8 cellular contexts compared by ENCODE assay signal in genomic region chr10:125896088-125896934, GRCh38. TPM values are rescaled to one million over a fixed set of nuclear protein-coding genes. Genes with fewer than 3 reads are reported as not detected.
A peak's percentile ranks its signal among the peaks of the same experiment; 100 is the strongest.
DNase-seq lines count a peak whose midpoint lies in the region; ATAC-seq lines count a peak whose summit lies in the region.
"Not testable (repeated sequence)": the region's sequence is repeated elsewhere in the genome, so short reads cannot be mapped to it uniquely, and the experiment has no call there.

Gene FANK1 (plus strand): TSS chr10:125896564. CDS start chr10:125896643, 79 bp downstream.

- H3K4me3 ChIP-seq in HUES6 (ENCODE audit: low read depth, low read length), result peak within 1 kb of the TSS; percentile 68
- H3K4me3 ChIP-seq in muscle layer of colon (ENCODE audit: low read depth in 1 of 2, low read length in 2 of 2), result peak within 1 kb of the TSS; percentile 66 to 74

- peak within 1 kb of the TSS; percentile 76 for H3K9ac ChIP-seq in HUES6 (ENCODE audit: low read length)
- not testable (repeated sequence) for H3K9ac ChIP-seq in muscle layer of colon (ENCODE audit: low read length)

- H3K36me3 Mint-ChIP-seq in activated T-helper 1 cell treated with anti-CD3 and anti-CD28 coated beads, Interleukin-12 subunit alpha, Interleukin-12 subunit beta, Interleukin-2, Interleukin-4 antibody, amounts not matched to agents 30 ng/mL and 10 ng/mL and 1 ng/mL, durations not matched to agents 14 hours and 24 hours and 36 hours (ENCODE audit: low read depth), result not testable (repeated sequence)

- H3K9me3 Mint-ChIP-seq in activated T-helper 1 cell treated with anti-CD3 and anti-CD28 coated beads, Interleukin-12 subunit alpha, Interleukin-12 subunit beta, Interleukin-2, Interleukin-4 antibody, amounts not matched to agents 30 ng/mL and 10 ng/mL and 1 ng/mL, durations not matched to agents 14 hours and 24 hours and 36 hours, result not testable (repeated sequence)

- H3K4me1 ChIP-seq in HUES6 (ENCODE audit: control insufficient read depth, insufficient read depth, low read length), result peaks cover 18% of the 10 kb centered on the region
- not testable (repeated sequence) for H3K4me1 ChIP-seq in muscle layer of colon (ENCODE audit: insufficient read depth, low read length)

- H3K27me3 Mint-ChIP-seq in activated T-helper 1 cell treated with anti-CD3 and anti-CD28 coated beads, Interleukin-12 subunit alpha, Interleukin-12 subunit beta, Interleukin-2, Interleukin-4 antibody, amounts not matched to agents 30 ng/mL and 10 ng/mL and 1 ng/mL, durations not matched to agents 14 hours and 24 hours and 36 hours (ENCODE audit: insufficient read depth), result peaks cover 40% of the 10 kb centered on the region

- H3K4me3 Mint-ChIP-seq in activated T-helper 1 cell treated with anti-CD3 and anti-CD28 coated beads, Interleukin-12 subunit alpha, Interleukin-12 subunit beta, Interleukin-2, Interleukin-4 antibody, amounts not matched to agents 30 ng/mL and 10 ng/mL and 1 ng/mL, durations not matched to agents 14 hours and 24 hours and 36 hours, result peak within 1 kb of the TSS; percentile 89

- not testable (repeated sequence) for H3K27me3 ChIP-seq in HUES6 (ENCODE audit: control insufficient read depth, insufficient read depth, low read length); muscle layer of colon (ENCODE audit: control insufficient read depth in 1 of 2, insufficient read depth in 2 of 2, low read length in 2 of 2)

- H3K4me1 Mint-ChIP-seq in activated T-helper 1 cell treated with anti-CD3 and anti-CD28 coated beads, Interleukin-12 subunit alpha, Interleukin-12 subunit beta, Interleukin-2, Interleukin-4 antibody, amounts not matched to agents 30 ng/mL and 10 ng/mL and 1 ng/mL, durations not matched to agents 14 hours and 24 hours and 36 hours (ENCODE audit: low read depth), result peaks cover 16% of the 10 kb centered on the region

- H3K36me3 ChIP-seq in HUES6 (ENCODE audit: control insufficient read depth, insufficient read depth, low read length); muscle layer of colon (ENCODE audit: insufficient read depth, low read length): not testable (repeated sequence)

- peak; percentile 86 for ATAC-seq in GM21529 (IDR thresholded peaks at IDR 0.05; ENCODE audit: unreplicated experiment)

- intact Hi-C loops in activated T-helper 1 cell treated with anti-CD3 and anti-CD28 coated beads, Interleukin-12 subunit alpha, Interleukin-12 subunit beta, Interleukin-2, Interleukin-4 antibody, amounts not matched to agents 30 ng/mL and 10 ng/mL and 1 ng/mL, durations not matched to agents 14 hours and 24 hours and 36 hours (cut with micrococcal nuclease), result loop anchor here (1.0 kb wide), 2 partner anchors 73 to 177 kb away; partner anchors contain the start of genes BCCIP, EDRF1 and UROS

- H3K9me3 ChIP-seq in HUES6 (ENCODE audit: control insufficient read depth, insufficient read depth, low read depth, low read length); muscle layer of colon (ENCODE audit: low read length): not testable (repeated sequence)

- peak; percentile 83 for DNase-seq in DMS 273 (lab: John Stamatoyannopoulos, UW; ENCODE audit: unreplicated experiment)
- DNase-seq in RPMI7951 (ENCODE audit: low read depth), result peak; percentile 88
- DNase-seq in activated T-helper 1 cell treated with anti-CD3 and anti-CD28 coated beads, Interleukin-12 subunit alpha, Interleukin-12 subunit beta, Interleukin-2, Interleukin-4 antibody, amounts not matched to agents 30 ng/mL and 10 ng/mL and 1 ng/mL, durations not matched to agents 14 hours and 24 hours and 36 hours (ENCODE audit: low spot score), result peak; percentile 78
- DNase-seq in fibroblast of gingiva (ENCODE audit: low read depth), result peak; percentile 89
- peak; percentile 46 to 57 for DNase-seq in stimulated activated CD8-positive, alpha-beta memory T cell treated with anti-CD3 and anti-CD28 coated beads, Interleukin-4, amount 100 ng/mL, for 1 hour (ENCODE audit: low read depth in 2 of 2, low spot score in 1 of 2)

- H3K27ac ChIP-seq in HUES6 (ENCODE audit: low read depth, low read length), result peak within 1 kb of the TSS; percentile 92; the same call in 1 of the 2 replicates
- not testable (repeated sequence) for H3K27ac ChIP-seq in muscle layer of colon (ENCODE audit: low read depth, low read length)

- peak within 1 kb of the TSS; percentile 82 for H3K27ac Mint-ChIP-seq in activated T-helper 1 cell treated with anti-CD3 and anti-CD28 coated beads, Interleukin-12 subunit alpha, Interleukin-12 subunit beta, Interleukin-2, Interleukin-4 antibody, amounts not matched to agents 30 ng/mL and 10 ng/mL and 1 ng/mL, durations not matched to agents 14 hours and 24 hours and 36 hours

RNA-seq across cellular contexts. Expression of gene FANK1, which starts in this region (rescaled TPM):
- 0.68 and 1.3 TPM in 2 replicates for total RNA-seq in RPMI7951 (2014; rRNA removed; shearing (Covaris generic))
- total RNA-seq in activated T-helper 1 cell treated with anti-CD3 and anti-CD28 coated beads, Interleukin-12 subunit alpha, Interleukin-12 subunit beta, Interleukin-2, Interleukin-4 antibody, amounts not matched to agents 30 ng/mL and 10 ng/mL and 1 ng/mL, durations not matched to agents 14 hours and 24 hours and 36 hours, result not detected in 2 replicates

Comparison
In these comparisons a context has a peak if more than half of its experiments do, and no peak if none do; other contexts are left out.
1. Peak in DNase-seq in activated T-helper 1 cell treated with anti-CD3 and anti-CD28 coated beads, Interleukin-12 subunit alpha, Interleukin-12 subunit beta, Interleukin-2, Interleukin-4 antibody, amounts not matched to agents 30 ng/mL and 10 ng/mL and 1 ng/mL, durations not matched to agents 14 hours and 24 hours and 36 hours; RNA of the gene not detected or under 1 TPM.